In the genomic region with DNA sequence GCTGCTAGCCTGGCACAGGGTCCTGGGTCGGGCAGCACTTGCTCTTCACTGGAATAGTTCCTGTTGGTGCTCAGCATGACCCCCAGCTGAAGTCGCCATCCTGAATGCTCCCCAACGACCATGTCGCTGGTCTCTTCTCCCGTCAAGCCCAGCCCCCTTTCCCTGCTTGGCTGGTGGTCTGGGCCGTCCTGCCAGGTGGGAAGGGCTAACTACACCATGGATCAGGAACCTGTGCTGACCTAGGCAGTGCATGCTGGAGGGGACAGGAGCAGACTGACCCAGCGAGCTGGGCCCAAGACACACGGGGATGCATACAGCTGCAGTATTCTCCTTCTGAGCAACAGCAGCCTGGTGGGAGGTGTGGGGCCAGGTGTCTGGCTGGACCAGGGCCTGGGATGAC, we compare ENCODE assay signal across 19 cellular contexts. TPM values are rescaled to one million over a fixed set of nuclear protein-coding genes. Genes with fewer than 3 reads are reported as not detected.
DNase-seq lines count a peak whose midpoint lies in the region; ATAC-seq and TF ChIP-seq lines count a peak whose summit lies in the region.
"Had no signal": no experiment of that assay in that cellular context is flagged by ENCODE, and none has a peak within 500 bp of the region (broad histone marks: within the 10 kb centered on the region; RNA-seq: fewer than 3 reads in every experiment).

No MANE protein-coding gene starts in this region.

- peaks cover 9% of the 10 kb centered on the region for H3K36me3 Mint-ChIP-seq in activated CD4-positive, alpha-beta T cell treated with anti-CD3 and anti-CD28 coated beads, Interleukin-2, amount 10 ng/mL, durations not matched to agents 7 days and 5 days (ENCODE audit: low read depth)
- H3K36me3 Mint-ChIP-seq in CD4-positive, alpha-beta T cell (ENCODE audit: low read depth) = peaks cover 4% of the 10 kb centered on the region
- H3K36me3 Mint-ChIP-seq in WTC11 (no peaks in the 10 kb centered on the region), neural crest cell (ENCODE audit: low read depth) (no peaks in the 10 kb centered on the region)

- intact Hi-C loops in CD4-positive, alpha-beta T cell (cut with DNase I, micrococcal nuclease) = no loop called here

- DNase-seq in activated CD4-positive, alpha-beta T cell treated with anti-CD3 and anti-CD28 coated beads, Interleukin-2, amount 10 ng/mL, durations not matched to agents 7 days and 5 days = no peak
- DNase-seq in activated CD4-positive, alpha-beta T cell treated with anti-CD3 and anti-CD28 coated beads, Interleukin-2, amount 50 U/mL, for 48 hours = no peak
- no peak for DNase-seq in CD4-positive, alpha-beta T cell
- DNase-seq in WTC11 (ENCODE audit: low spot score) (no peak), neural crest cell (ENCODE audit: low read depth, low spot score) (no peak), foreskin melanocyte (no peak), putamen (ENCODE audit: low spot score) (no peak), NCI-H345 treated with DMSO at 0.1 percent for 48 hours (lab: John Stamatoyannopoulos, UW; ENCODE audit: unreplicated experiment) (no peak)
- DNase-seq: CD4-positive, CD25-positive, alpha-beta regulatory T cell; GM23248; HFFc6; KBM-7; NCI-H1048; NCI-H2081 treated with DMSO at 0.1 percent for 48 hours; NCI-H2227 treated with DMSO at 0.1 percent for 48 hours; NCI-H526; NK-92 treated with Interleukin-12 subunit alpha and Interleukin-12 subunit beta, amount 100 ng/mL, for 24 hours; OCI-M1 had no signal

- TF ChIP-seq CTCF in CD4-positive, alpha-beta T cell (IDR thresholded peaks at IDR 0.05) = no peak
- TF ChIP-seq CTCF in WTC11 (IDR thresholded peaks at IDR 0.05) (no peak), neural crest cell (conservative IDR thresholded peaks at IDR 0.05) (no peak)

- peaks cover 53% of the 10 kb centered on the region for H3K4me1 Mint-ChIP-seq in activated CD4-positive, alpha-beta T cell treated with anti-CD3 and anti-CD28 coated beads, Interleukin-2, amount 10 ng/mL, durations not matched to agents 7 days and 5 days
- peaks cover 42% of the 10 kb centered on the region for H3K4me1 Mint-ChIP-seq in CD4-positive, alpha-beta T cell (ENCODE audit: low read depth)
- H3K4me1 Mint-ChIP-seq in WTC11 = peaks cover 51% of the 10 kb centered on the region
- peaks cover 21% of the 10 kb centered on the region for H3K4me1 Mint-ChIP-seq in neural crest cell

- no peaks in the 10 kb centered on the region for H3K9me3 ChIP-seq in CD4-positive, alpha-beta T cell (ENCODE audit: control insufficient read depth, low read length)
- H3K9me3 ChIP-seq: A549 had no signal

- no peak overlapping the region for H3K27ac ChIP-seq in CD4-positive, alpha-beta T cell (ENCODE audit: low read depth, low read length)
- H3K27ac ChIP-seq: GM23248 had no signal

- no peak for ATAC-seq in CD4-positive, alpha-beta T cell (ENCODE audit: poor library complexity)
- no peak for ATAC-seq in WTC11
- ATAC-seq: A549 had no signal

- no peaks in the 10 kb centered on the region for H3K27me3 ChIP-seq in CD4-positive, alpha-beta T cell (ENCODE audit: control insufficient read depth, insufficient read depth, low read length)

- H3K9me3 Mint-ChIP-seq in activated CD4-positive, alpha-beta T cell treated with anti-CD3 and anti-CD28 coated beads, Interleukin-2, amount 10 ng/mL, durations not matched to agents 7 days and 5 days = no peaks in the 10 kb centered on the region
- no peaks in the 10 kb centered on the region for H3K9me3 Mint-ChIP-seq in CD4-positive, alpha-beta T cell
- no peaks in the 10 kb centered on the region for H3K9me3 Mint-ChIP-seq in WTC11
- no peaks in the 10 kb centered on the region for H3K9me3 Mint-ChIP-seq in neural crest cell
- H3K9me3 Mint-ChIP-seq: CD4-positive, CD25-positive, alpha-beta regulatory T cell; HFFc6 had no signal

- CTCF ChIA-PET in activated CD4-positive, alpha-beta T cell treated with anti-CD3 and anti-CD28 coated beads, Interleukin-2, amount 10 ng/mL, durations not matched to agents 7 days and 5 days (lab: Charles Lee) = interaction anchor here (0.6 to 1.3 kb wide), 5 partner anchors 9 to 33 kb away, joined by 3 to 5 read pairs (median 4); no protein-coding TSS in a partner anchor
- CTCF ChIA-PET in CD4-positive, alpha-beta T cell (lab: Charles Lee) = no interaction called here
- CTCF ChIA-PET in WTC11 (lab: Charles Lee) = interaction anchor here (0.5 to 2.1 kb wide), 7 partner anchors 14 to 272 kb away, joined by 3 to 11 read pairs (median 4); no protein-coding TSS in a partner anchor

- POLR2A ChIA-PET in activated CD4-positive, alpha-beta T cell treated with anti-CD3 and anti-CD28 coated beads, Interleukin-2, amount 10 ng/mL, durations not matched to agents 7 days and 5 days (lab: Charles Lee) = no interaction called here
- POLR2A ChIA-PET in CD4-positive, alpha-beta T cell (lab: Charles Lee) = interaction anchor here (1.4 kb wide), 1 partner anchor 10 kb away, joined by 4 read pairs; no protein-coding TSS in a partner anchor
- POLR2A ChIA-PET in WTC11 (lab: Charles Lee) = interaction anchor here (2.6 kb wide), 1 partner anchor 9 kb away, joined by 15 read pairs; the partner anchor contains the start of gene SREBF1

- H3K4me3 Mint-ChIP-seq in activated CD4-positive, alpha-beta T cell treated with anti-CD3 and anti-CD28 coated beads, Interleukin-2, amount 10 ng/mL, durations not matched to agents 7 days and 5 days = no peak overlapping the region
- H3K4me3 Mint-ChIP-seq in CD4-positive, alpha-beta T cell = no peak overlapping the region
- H3K4me3 Mint-ChIP-seq in WTC11 = no peak overlapping the region
- no peak overlapping the region for H3K4me3 Mint-ChIP-seq in neural crest cell
- H3K4me3 Mint-ChIP-seq: CD4-positive, CD25-positive, alpha-beta regulatory T cell; HFFc6 had no signal

- H3K27me3 Mint-ChIP-seq in activated CD4-positive, alpha-beta T cell treated with anti-CD3 and anti-CD28 coated beads, Interleukin-2, amount 10 ng/mL, durations not matched to agents 7 days and 5 days = no peaks in the 10 kb centered on the region
- H3K27me3 Mint-ChIP-seq in CD4-positive, alpha-beta T cell = no peaks in the 10 kb centered on the region
- H3K27me3 Mint-ChIP-seq in WTC11 (ENCODE audit: low read depth) (peaks cover 3% of the 10 kb centered on the region; the same call in 1 of the 2 replicates), neural crest cell (ENCODE audit: low read depth) (no peaks in the 10 kb centered on the region)
- H3K27me3 Mint-ChIP-seq: CD4-positive, CD25-positive, alpha-beta regulatory T cell had no signal

- peak overlapping the region; percentile 25 for H3K27ac Mint-ChIP-seq in activated CD4-positive, alpha-beta T cell treated with anti-CD3 and anti-CD28 coated beads, Interleukin-2, amount 10 ng/mL, durations not matched to agents 7 days and 5 days
- H3K27ac Mint-ChIP-seq in CD4-positive, alpha-beta T cell = peak overlapping the region; percentile 51
- peak overlapping the region; percentile 41; the same call in 1 of the 2 replicates for H3K27ac Mint-ChIP-seq in WTC11
- peak overlapping the region; percentile 92 for H3K27ac Mint-ChIP-seq in neural crest cell (ENCODE audit: unreplicated experiment)
- H3K27ac Mint-ChIP-seq: HFFc6 had no signal

TF ChIP-seq in WTC11, 78 proteins besides CTCF, POLR2A, EP300 and RAD21 (continues in another document):
- TF ChIP-seq MYBL2 (CRISPR knock-in tag; IDR thresholded peaks at IDR 0.05) (no peak), PREB (CRISPR knock-in tag; IDR thresholded peaks at IDR 0.05; ENCODE audit: borderline replicate concordance) (no peak), ESRRA (CRISPR knock-in tag; IDR thresholded peaks at IDR 0.05; ENCODE audit: borderline replicate concordance) (no peak), NR3C1 (CRISPR knock-in tag; conservative IDR thresholded peaks at IDR 0.05; ENCODE audit: low read depth) (no peak), ZNF317 (CRISPR knock-in tag; IDR thresholded peaks at IDR 0.05; ENCODE audit: borderline replicate concordance, low read depth) (no peak), CREM (CRISPR knock-in tag; IDR thresholded peaks at IDR 0.05) (no peak), IRF2 (CRISPR knock-in tag; IDR thresholded peaks at IDR 0.05; ENCODE audit: borderline replicate concordance, low read depth) (no peak), ZNF396 (CRISPR knock-in tag; IDR thresholded peaks at IDR 0.05; ENCODE audit: borderline replicate concordance) (no peak), NFE2L1 (CRISPR knock-in tag; IDR thresholded peaks at IDR 0.05) (no peak), TCF7 (CRISPR knock-in tag; IDR thresholded peaks at IDR 0.05; ENCODE audit: low read depth) (no peak), OVOL2 (CRISPR knock-in tag; IDR thresholded peaks at IDR 0.05; ENCODE audit: borderline replicate concordance) (no peak), NFATC4 (CRISPR knock-in tag; IDR thresholded peaks at IDR 0.05) (no peak)
- TF ChIP-seq, protein P1, sequence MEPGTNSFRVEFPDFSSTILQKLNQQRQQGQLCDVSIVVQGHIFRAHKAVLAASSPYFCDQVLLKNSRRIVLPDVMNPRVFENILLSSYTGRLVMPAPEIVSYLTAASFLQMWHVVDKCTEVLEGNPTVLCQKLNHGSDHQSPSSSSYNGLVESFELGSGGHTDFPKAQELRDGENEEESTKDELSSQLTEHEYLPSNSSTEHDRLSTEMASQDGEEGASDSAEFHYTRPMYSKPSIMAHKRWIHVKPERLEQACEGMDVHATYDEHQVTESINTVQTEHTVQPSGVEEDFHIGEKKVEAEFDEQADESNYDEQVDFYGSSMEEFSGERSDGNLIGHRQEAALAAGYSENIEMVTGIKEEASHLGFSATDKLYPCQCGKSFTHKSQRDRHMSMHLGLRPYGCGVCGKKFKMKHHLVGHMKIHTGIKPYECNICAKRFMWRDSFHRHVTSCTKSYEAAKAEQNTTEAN (CRISPR knock-in tag; IDR thresholded peaks at IDR 0.05) = no peak
- TF ChIP-seq, protein P2, sequence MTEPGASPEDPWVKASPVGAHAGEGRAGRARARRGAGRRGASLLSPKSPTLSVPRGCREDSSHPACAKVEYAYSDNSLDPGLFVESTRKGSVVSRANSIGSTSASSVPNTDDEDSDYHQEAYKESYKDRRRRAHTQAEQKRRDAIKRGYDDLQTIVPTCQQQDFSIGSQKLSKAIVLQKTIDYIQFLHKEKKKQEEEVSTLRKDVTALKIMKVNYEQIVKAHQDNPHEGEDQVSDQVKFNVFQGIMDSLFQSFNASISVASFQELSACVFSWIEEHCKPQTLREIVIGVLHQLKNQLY (CRISPR knock-in tag; IDR thresholded peaks at IDR 0.05) = no peak

RNA-seq across cellular contexts. Expression of gene SREBF1, which starts 9.2 kb away (rescaled TPM):
- total RNA-seq in activated CD4-positive, alpha-beta T cell treated with anti-CD3 and anti-CD28 coated beads, Interleukin-2, amount 10 ng/mL, durations not matched to agents 7 days and 5 days = 100 to 1,000 TPM; 175 to 176 TPM
- total RNA-seq in CD4-positive, alpha-beta T cell = 100 to 1,000 TPM; 249 to 264 TPM
- total RNA-seq in WTC11 (2021) = 72.3 to 93.7 TPM (median 76.7 TPM) in 3 replicates
- total RNA-seq in neural crest cell = 128 and 132 TPM in 2 replicates

Comparison
In these comparisons a context has a peak if more than half of its experiments do, and no peak if none do; other contexts are left out.
1. H3K27ac Mint-ChIP-seq: peak in every context shown above with its lines; median percentile 92 in neural crest cell; 51 in CD4-positive, alpha-beta T cell; 41 in WTC11; 25 in activated CD4-positive, alpha-beta T cell treated with anti-CD3 and anti-CD28 coated beads, Interleukin-2, amount 10 ng/mL, durations not matched to agents 7 days and 5 days.